In genomic region chr2:127227264-127227660, GRCh38 we compare ENCODE assay signal across 10 cellular contexts. TPM values are rescaled to one million over a fixed set of nuclear protein-coding genes. Genes with fewer than 3 reads are reported as not detected.
A peak's percentile ranks its signal among the peaks of the same experiment; 100 is the strongest.
DNase-seq lines count a peak whose midpoint lies in the region; ATAC-seq and TF ChIP-seq lines count a peak whose summit lies in the region.
"Not testable (repeated sequence)": the region's sequence is repeated elsewhere in the genome, so short reads cannot be mapped to it uniquely, and the experiment has no call there.
"Had no signal": no experiment of that assay in that cellular context is flagged by ENCODE, and none has a peak within 500 bp of the region (broad histone marks: within the 10 kb centered on the region; RNA-seq: fewer than 3 reads in every experiment).

No MANE protein-coding gene starts in this region.

- BruUV-seq in PC-3 (replicated peaks; lab: Mats Ljungman, UMichigan) = not testable (repeated sequence)

- H2BK15ac ChIP-seq in mesenchymal stem cell (ENCODE audit: low read depth, poor library complexity, severe bottlenecking) = not testable (repeated sequence)

- H2AFZ ChIP-seq in ACC112 (ENCODE audit: low read length, unreplicated experiment); PC-3 (ENCODE audit: low read length); hepatocyte; mesenchymal stem cell (ENCODE audit: low read depth, low read length); smooth muscle cell (ENCODE audit: low read depth): not testable (repeated sequence)

- intact Hi-C loops in PC-3 (cut with micrococcal nuclease) = loop anchor here (2.0 to 10.0 kb wide), 4 partner anchors 18 to 158 kb away; partner anchors contain the start of genes ERCC3 and MAP3K2
- intact Hi-C loops in colonic mucosa (cut with DNase I) = not testable (repeated sequence)

- H3K9me3 Mint-ChIP-seq in activated T-cell treated with anti-CD3 and anti-CD28 coated beads, Interleukin-2, amount 50 U/mL, for 24 hours = not testable (repeated sequence)

- H3K23ac ChIP-seq in mesenchymal stem cell (ENCODE audit: low read length in 2 of 2) = not testable (repeated sequence)

- H4K91ac ChIP-seq in mesenchymal stem cell (ENCODE audit: low read length) = not testable (repeated sequence)

- H3K27ac Mint-ChIP-seq in activated T-cell treated with anti-CD3 and anti-CD28 coated beads, Interleukin-2, amount 50 U/mL, for 24 hours = peak overlapping the region; percentile 88

- not testable (repeated sequence) for H3K79me1 ChIP-seq in mesenchymal stem cell (replicated peaks; ENCODE audit: low read length, poor library complexity, severe bottlenecking)

- H4K8ac ChIP-seq in mesenchymal stem cell (ENCODE audit: low read length) = not testable (repeated sequence)

- peaks cover 15% of the 10 kb centered on the region for H3K4me1 ChIP-seq in ACC112 (ENCODE audit: control insufficient read depth, insufficient read depth, low read length, unreplicated experiment)
- peaks cover 34% of the 10 kb centered on the region for H3K4me1 ChIP-seq in PC-3 (ENCODE audit: insufficient read depth, low read length)
- H3K4me1 ChIP-seq in colonic mucosa; mesenchymal stem cell (ENCODE audit: control insufficient read depth, insufficient read depth, low read depth, low read length): not testable (repeated sequence)
- peaks cover 16% of the 10 kb centered on the region for H3K4me1 ChIP-seq in hepatocyte (ENCODE audit: insufficient read depth)
- peaks cover 17% of the 10 kb centered on the region for H3K4me1 ChIP-seq in smooth muscle cell (ENCODE audit: low read depth)

- H3F3A ChIP-seq in PC-3 (ENCODE audit: low read length, unreplicated experiment) = not testable (repeated sequence)
- peaks cover 15% of the 10 kb centered on the region for H3F3A ChIP-seq in smooth muscle cell (ENCODE audit: low read depth)

- H2AK5ac ChIP-seq in mesenchymal stem cell (ENCODE audit: low read length, severe bottlenecking) = not testable (repeated sequence)

- POLR2A ChIA-PET in PC-3 (lab: Charles Lee; ENCODE audit: unreplicated experiment) = not testable (repeated sequence)

- not testable (repeated sequence) for H3K36me3 Mint-ChIP-seq in activated T-cell treated with anti-CD3 and anti-CD28 coated beads, Interleukin-2, amount 50 U/mL, for 24 hours (ENCODE audit: low read depth)

- peak overlapping the region; percentile 14 to 86 for H2BK12ac ChIP-seq in mesenchymal stem cell (ENCODE audit: low read length in 2 of 2)

- H4K20me1 ChIP-seq in PC-3 (ENCODE audit: low read length); hepatocyte (ENCODE audit: insufficient read depth, poor library complexity, severe bottlenecking); smooth muscle cell (ENCODE audit: low read depth): not testable (repeated sequence)

- TF ChIP-seq CTCF in PC-3 (conservative IDR thresholded peaks at IDR 0.05; ENCODE audit: low read depth, low read length); colonic mucosa (IDR thresholded peaks at IDR 0.05); hepatocyte (IDR thresholded peaks at IDR 0.05; ENCODE audit: poor library complexity); smooth muscle cell (IDR thresholded peaks at IDR 0.05; ENCODE audit: borderline replicate concordance, insufficient read depth, poor library complexity, severe bottlenecking): not testable (repeated sequence)

- not testable (repeated sequence) for H3K4me3 ChIP-seq in ACC112 (ENCODE audit: low read depth, low read length); colonic mucosa; hepatocyte; mesenchymal stem cell (ENCODE audit: insufficient read depth in 1 of 2, low read depth in 1 of 2, low read length in 2 of 2); smooth muscle cell
- peak overlapping the region; percentile 17; the same call in 1 of the 2 replicates for H3K4me3 ChIP-seq in PC-3 (ENCODE audit: low read length)

- not testable (repeated sequence) for DNase-seq in PC-3; activated T-cell treated with anti-CD3 and anti-CD28 coated beads, Interleukin-2, amount 50 U/mL, for 24 hours; colonic mucosa; hepatocyte (ENCODE audit: low spot score); mesenchymal stem cell; smooth muscle cell (lab: John Stamatoyannopoulos, UW; ENCODE audit: unreplicated experiment)

- not testable (repeated sequence) for H3K79me2 ChIP-seq in ACC112 (ENCODE audit: control insufficient read depth, insufficient read depth, low read length, unreplicated experiment); PC-3 (ENCODE audit: low read length); hepatocyte; smooth muscle cell (ENCODE audit: low read depth)

- H2BK120ac ChIP-seq in mesenchymal stem cell (ENCODE audit: low read depth, low read length) = peak overlapping the region; percentile 23

- not testable (repeated sequence) for H2BK5ac ChIP-seq in mesenchymal stem cell (ENCODE audit: low read depth, low read length, poor library complexity, severe bottlenecking)

- H3K9ac ChIP-seq in PC-3 (ENCODE audit: low read length) (peak overlapping the region; percentile 76), mesenchymal stem cell (ENCODE audit: low read length) (peak overlapping the region; percentile 66), smooth muscle cell (ENCODE audit: low read depth) (peak overlapping the region; percentile 56)
- not testable (repeated sequence) for H3K9ac ChIP-seq in colonic mucosa (ENCODE audit: low read depth in 2 of 2, low read length in 2 of 2)

- not testable (repeated sequence) for ATAC-seq in PC-3

- H3K4me2 ChIP-seq in PC-3 (ENCODE audit: low read length) = peak overlapping the region; percentile 63
- H3K4me2 ChIP-seq in hepatocyte; mesenchymal stem cell (ENCODE audit: low read length, poor library complexity, severe bottlenecking): not testable (repeated sequence)
- H3K4me2 ChIP-seq in smooth muscle cell = peak overlapping the region; percentile 26

- peak overlapping the region; percentile 47; the same call in 1 of the 2 replicates for H3K27ac ChIP-seq in ACC112 (ENCODE audit: low read depth, low read length)
- H3K27ac ChIP-seq in PC-3 (ENCODE audit: low read length) = peak overlapping the region; percentile 98
- peak overlapping the region; percentile 55 for H3K27ac ChIP-seq in colonic mucosa
- H3K27ac ChIP-seq in hepatocyte = peak overlapping the region; percentile 6
- H3K27ac ChIP-seq in mesenchymal stem cell (ENCODE audit: low read length, poor library complexity, severe bottlenecking) = not testable (repeated sequence)
- peak overlapping the region; percentile 89 for H3K27ac ChIP-seq in smooth muscle cell (ENCODE audit: low read depth)

- H3K4me1 Mint-ChIP-seq in activated T-cell treated with anti-CD3 and anti-CD28 coated beads, Interleukin-2, amount 50 U/mL, for 24 hours (ENCODE audit: low read depth) = peaks cover 13% of the 10 kb centered on the region

- H3K9me3 ChIP-seq in PC-3 (ENCODE audit: low read length); colonic mucosa; hepatocyte (ENCODE audit: low read depth); mesenchymal stem cell (ENCODE audit: control insufficient read depth, low read length); smooth muscle cell (replicated peaks; ENCODE audit: low read depth): not testable (repeated sequence)

- not testable (repeated sequence) for H3K4me3 Mint-ChIP-seq in activated T-cell treated with anti-CD3 and anti-CD28 coated beads, Interleukin-2, amount 50 U/mL, for 24 hours

- WGBS in hepatocyte (ENCODE audit: low lambda C conversion rate, missing lambda C conversion rate) = 95% methylated on average over 5 of the region's 5 CpGs
- 90% methylated on average over 5 of the region's 5 CpGs for WGBS in mesenchymal stem cell
- 88% methylated on average over 5 of the region's 5 CpGs for WGBS in smooth muscle cell (ENCODE audit: low lambda C conversion rate)

- not testable (repeated sequence) for H3K9me2 ChIP-seq in PC-3 (replicated peaks; ENCODE audit: low read length); hepatocyte (replicated peaks; ENCODE audit: insufficient read depth)

- H3K18ac ChIP-seq in mesenchymal stem cell (ENCODE audit: low read depth in 1 of 2, low read length in 2 of 2) = peak overlapping the region in 1 of 2 experiments; percentile 91

- peak overlapping the region in 1 of 2 experiments; percentile 12 for H3K4ac ChIP-seq in mesenchymal stem cell (ENCODE audit: low read depth in 1 of 2, low read length in 2 of 2)

- H3K27me3 Mint-ChIP-seq in activated T-cell treated with anti-CD3 and anti-CD28 coated beads, Interleukin-2, amount 50 U/mL, for 24 hours = peaks cover 51% of the 10 kb centered on the region

- CTCF ChIA-PET in PC-3 (lab: Charles Lee) = not testable (repeated sequence)

- peak overlapping the region in 1 of 2 experiments; percentile 77 for H3K14ac ChIP-seq in mesenchymal stem cell (ENCODE audit: low read length in 2 of 2)

- H3K36me3 ChIP-seq in ACC112 (ENCODE audit: insufficient read depth, low read length); PC-3 (ENCODE audit: low read depth, low read length); colonic mucosa; hepatocyte (replicated peaks; ENCODE audit: insufficient read depth, low read depth); mesenchymal stem cell (ENCODE audit: control insufficient read depth in 1 of 2, insufficient read depth in 2 of 2, low read depth in 1 of 2, low read length in 2 of 2); smooth muscle cell (ENCODE audit: low read depth): not testable (repeated sequence)

- not testable (repeated sequence) for H3K27me3 ChIP-seq in ACC112 (ENCODE audit: insufficient read depth, low read length); PC-3 (ENCODE audit: low read length); colonic mucosa; hepatocyte; mesenchymal stem cell (ENCODE audit: control insufficient read depth in 1 of 2, insufficient read depth in 1 of 2, low read length in 2 of 2); smooth muscle cell (ENCODE audit: low read depth)

RNA-seq across cellular contexts. Expression of gene CYP27C1, which starts 7.2 kb away (rescaled TPM):
- total RNA-seq in PC-3 (2014; rRNA removed) (0.36 and 1.2 TPM in 2 replicates), colonic mucosa (under 1 TPM in 1 of 2 donors, not detected in 1; 0.19 TPM), hepatocyte (0.56 and 1.2 TPM in 2 replicates), smooth muscle cell (1.1 and 2.0 TPM in 2 replicates)
- polyA plus RNA-seq in hepatocyte (1.3 and 1.4 TPM in 2 replicates), smooth muscle cell (3.8 and 5.0 TPM in 2 replicates)
- polyA plus RNA-seq in mesenchymal stem cell (2013, experiment 1 of 2) = 0.35 TPM
- 0.27 TPM for polyA plus RNA-seq in mesenchymal stem cell (2013, experiment 2 of 2)
- total RNA-seq: CD4-positive, CD25-positive, alpha-beta regulatory T cell had no signal
- polyA plus RNA-seq: AG04450; CD4-positive, CD25-positive, alpha-beta regulatory T cell; IgD-negative memory B cell had no signal
